ENCODE assay signal across 15 cellular contexts in the genomic region with DNA sequence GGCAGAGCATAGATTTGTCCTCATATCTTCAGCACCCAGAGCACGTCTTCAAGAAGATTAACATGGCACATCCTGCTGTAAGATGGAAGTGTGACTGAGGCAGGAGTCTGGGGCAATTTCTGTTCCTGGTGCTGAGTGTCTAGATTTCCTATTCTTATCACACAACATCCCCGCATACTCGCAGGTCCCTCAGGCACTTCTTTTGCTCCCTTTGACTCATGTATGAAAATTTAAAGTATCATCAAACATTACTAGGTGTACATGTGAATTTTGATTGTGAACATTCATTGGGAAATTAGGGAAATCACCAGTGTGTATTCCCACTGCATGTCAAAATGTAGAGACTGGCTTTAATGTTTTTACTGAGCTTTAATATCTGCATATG. TPM values are rescaled to one million over a fixed set of nuclear protein-coding genes. Genes with fewer than 3 reads are reported as not detected.
"Had no signal": no experiment of that assay in that cellular context is flagged by ENCODE, and none has a peak within 500 bp of the region (broad histone marks: within the 10 kb centered on the region; RNA-seq: fewer than 3 reads in every experiment).

No MANE protein-coding gene starts in this region.

- H3K36me3 Mint-ChIP-seq: activated CD4-positive, alpha-beta memory T cell treated with anti-CD3 and anti-CD28 coated beads for 36 hours; activated naive CD8-positive, alpha-beta T cell had no signal

- H3K9me3 ChIP-seq: prostate gland, right lobe of liver, upper lobe of right lung had no signal

- H3K27ac Mint-ChIP-seq: activated CD4-positive, alpha-beta memory T cell treated with anti-CD3 and anti-CD28 coated beads for 36 hours; activated naive CD8-positive, alpha-beta T cell; T-helper 2 cell treated with Interferon-gamma antibody and Interleukin-4, amounts not matched to agents 5 μg/mL and 100 μg/mL, for 36 hours had no signal

- H3K27ac ChIP-seq: hepatocyte, prostate gland, right lobe of liver, upper lobe of right lung had no signal

- DNase-seq: activated CD4-positive, alpha-beta memory T cell treated with anti-CD3 and anti-CD28 coated beads for 36 hours; activated CD4-positive, CD25-positive, alpha-beta regulatory T cell treated with anti-CD3 and anti-CD28 coated beads, Interleukin-2, amount 50 U/mL, for 72 hours; activated gamma-delta T cell; activated T-cell treated with anti-CD3 and anti-CD28 coated beads, Interleukin-2, amount 50 U/mL, for 48 hours; midbrain; nucleus accumbens; right lobe of liver; stimulated activated CD4-positive, alpha-beta T cell treated with anti-CD3 and anti-CD28 coated beads, Interleukin-12 subunit alpha, Interleukin-12 subunit beta, amount 100 ng/mL, for 4 hours; stimulated activated naive CD4-positive, alpha-beta T cell; SW 1271; upper lobe of right lung had no signal

- H3K4me1 ChIP-seq: prostate gland, right lobe of liver had no signal

- H3K9me3 Mint-ChIP-seq: activated CD4-positive, alpha-beta memory T cell treated with anti-CD3 and anti-CD28 coated beads for 36 hours; T-helper 2 cell treated with Interferon-gamma antibody and Interleukin-4, amounts not matched to agents 5 μg/mL and 100 μg/mL, for 36 hours had no signal

- ATAC-seq: right lobe of liver, upper lobe of right lung had no signal

- H3K36me3 ChIP-seq: prostate gland, right lobe of liver, upper lobe of right lung had no signal

- H3K4me3 Mint-ChIP-seq: activated CD4-positive, alpha-beta memory T cell treated with anti-CD3 and anti-CD28 coated beads for 36 hours; activated naive CD8-positive, alpha-beta T cell; T-helper 2 cell treated with Interferon-gamma antibody and Interleukin-4, amounts not matched to agents 5 μg/mL and 100 μg/mL, for 36 hours had no signal

- H3K27me3 ChIP-seq: hepatocyte, right lobe of liver, upper lobe of right lung had no signal

- H3K4me3 ChIP-seq: hepatocyte, prostate gland, right lobe of liver, upper lobe of right lung had no signal

RNA-seq across cellular contexts. Expression of a gene that starts 31.5 kb away (rescaled TPM):
- total RNA-seq: activated CD4-positive, alpha-beta memory T cell treated with anti-CD3 and anti-CD28 coated beads for 36 hours had no signal
